Comparison of ENCODE assay signal across 20 cellular contexts in genomic region chr15:80609512-80609946, GRCh38.
DNase-seq lines count a peak whose midpoint lies in the region; ATAC-seq, FAIRE-seq and TF ChIP-seq lines count a peak whose summit lies in the region.
"Had no signal": no experiment of that assay in that cellular context is flagged by ENCODE, and none has a peak within 500 bp of the region (broad histone marks: within the 10 kb centered on the region; RNA-seq: fewer than 3 reads in every experiment).

No MANE protein-coding gene starts in this region.

- no peak overlapping the region for H2BK120ac ChIP-seq in neuronal stem cell (ENCODE audit: low read depth, low read length)

- H3K4me3 Mint-ChIP-seq in MCF 10A (ENCODE audit: unreplicated experiment) = no peak overlapping the region
- H3K4me3 Mint-ChIP-seq: endodermal cell had no signal

- no peaks in the 10 kb centered on the region for H3K9me3 Mint-ChIP-seq in MCF 10A (ENCODE audit: unreplicated experiment)
- H3K9me3 Mint-ChIP-seq: endodermal cell had no signal

- ATAC-seq in GM18502 (IDR thresholded peaks at IDR 0.05; ENCODE audit: poor library complexity, unreplicated experiment) = no peak

- H3K27ac Mint-ChIP-seq in MCF 10A (ENCODE audit: low read depth, unreplicated experiment) = peak overlapping the region; percentile 68
- H3K27ac Mint-ChIP-seq: endodermal cell had no signal

- H3K36me3 ChIP-seq in breast epithelium (no peaks in the 10 kb centered on the region), neuronal stem cell (replicated peaks in 1 of 2; ENCODE audit: control insufficient read depth in 2 of 2, insufficient read depth in 2 of 2, low read length in 2 of 2) (no peaks in the 10 kb centered on the region), small intestine (ENCODE audit: control insufficient read depth in 2 of 2, insufficient read depth in 2 of 2, low read length in 2 of 2) (no peaks in the 10 kb centered on the region)
- H3K36me3 ChIP-seq: brain microvascular endothelial cell, uterus had no signal

- H3K14ac ChIP-seq in neuronal stem cell (ENCODE audit: low read length) = no peak overlapping the region

- H3K27ac ChIP-seq in breast epithelium (peak overlapping the region in 1 of 2 donors; percentile 40), neuronal stem cell (replicated peaks; ENCODE audit: low read length) (no peak overlapping the region), small intestine (ENCODE audit: low read depth in 1 of 2, low read length in 1 of 2) (no peak overlapping the region)
- H3K27ac ChIP-seq: brain microvascular endothelial cell, uterus had no signal

- CTCF ChIA-PET in MCF 10A (lab: Yijun Ruan, JAX) = interaction anchor here (0.6 to 2.3 kb wide), 7 partner anchors 28 to 1027 kb away, joined by 3 to 12 read pairs (median 5); partner anchors contain the start of gene CEMIP

- no peak overlapping the region for H3K18ac ChIP-seq in neuronal stem cell (ENCODE audit: low read length)

- no peak overlapping the region for H4K91ac ChIP-seq in neuronal stem cell (ENCODE audit: low read depth, low read length, poor library complexity)

- no peaks in the 10 kb centered on the region for H3K27me3 Mint-ChIP-seq in MCF 10A (ENCODE audit: insufficient read depth, unreplicated experiment)

- H3K4me3 ChIP-seq in breast epithelium (no peak overlapping the region), fibroblast of mammary gland (ENCODE audit: control insufficient read depth, low read depth, low read length) (no peak overlapping the region), neuronal stem cell (ENCODE audit: low read length in 2 of 2) (no peak overlapping the region), small intestine (ENCODE audit: low read depth in 1 of 2, low read length in 2 of 2) (no peak overlapping the region)
- H3K4me3 ChIP-seq: uterus had no signal

- H3K4me1 ChIP-seq in breast epithelium (no peaks in the 10 kb centered on the region), neuronal stem cell (ENCODE audit: control insufficient read depth in 2 of 2, insufficient read depth in 1 of 2, low read depth in 1 of 2, low read length in 2 of 2) (peaks cover 0 to 2% of the 10 kb centered on the region in 2 donors), small intestine (ENCODE audit: control insufficient read depth in 2 of 2, insufficient read depth in 1 of 2, low read depth in 1 of 2, low read length in 1 of 2) (no peaks in the 10 kb centered on the region)
- H3K4me1 ChIP-seq: uterus had no signal

- no peak overlapping the region for H3K4me2 ChIP-seq in neuronal stem cell (ENCODE audit: insufficient read depth, low read length, poor library complexity, severe bottlenecking)

- no peak overlapping the region for H2BK12ac ChIP-seq in neuronal stem cell (ENCODE audit: low read length)

- DNase-seq in MCF 10A (ENCODE audit: unreplicated experiment) = peak; percentile 75
- DNase-seq in breast epithelium (ENCODE audit: low spot score in 2 of 2) = no peak
- peak; percentile 37 for DNase-seq in fibroblast of mammary gland (ENCODE audit: low read depth)
- DNase-seq in neuronal stem cell (ENCODE audit: low spot score) = no peak
- no peak for DNase-seq in small intestine
- DNase-seq in occipital lobe (lab: John Stamatoyannopoulos, UW) = no peak
- DNase-seq: activated CD4-positive, alpha-beta T cell treated with anti-CD3 and anti-CD28 coated beads for 48 hours; activated effector memory CD4-positive, alpha-beta T cell treated with Interleukin-2 at 50 U/mL for 16 hours; brain microvascular endothelial cell; DND-41; endodermal cell; GOT3; hippocampal formation; mesenchymal stem cell; stimulated activated CD8-positive, alpha-beta memory T cell treated with anti-CD3 and anti-CD28 coated beads, Interleukin-4, amount 100 ng/mL, for 48 hours; SW 1271; uterus had no signal

- POLR2A ChIA-PET in MCF 10A (lab: Yijun Ruan, JAX) = interaction anchor here (0.6 to 4.5 kb wide), 7 partner anchors 10 to 87 kb away, joined by 4 to 35 read pairs (median 11); partner anchors contain the start of gene ABHD17C

- no peak overlapping the region for H2BK15ac ChIP-seq in neuronal stem cell (ENCODE audit: low read length)

- H3K36me3 Mint-ChIP-seq in MCF 10A (ENCODE audit: insufficient read depth, unreplicated experiment) = no peaks in the 10 kb centered on the region

- no peak overlapping the region for H2AK5ac ChIP-seq in neuronal stem cell (ENCODE audit: low read depth, low read length)

- intact Hi-C loops in MCF 10A (cut with micrococcal nuclease) (no loop called here), breast epithelium (cut with DNase I; ENCODE audit: low total_unique reads) (no loop called here)

- peaks cover 24% of the 10 kb centered on the region for H3K4me1 Mint-ChIP-seq in MCF 10A (ENCODE audit: insufficient read depth, unreplicated experiment)

- no peak for FAIRE-seq in small intestine (lab: Jason Lieb, UNC)
- FAIRE-seq: GM12891 had no signal

- H3K9me3 ChIP-seq in breast epithelium (no peaks in the 10 kb centered on the region), neuronal stem cell (replicated peaks in 1 of 2; ENCODE audit: control insufficient read depth in 2 of 2, insufficient read depth in 1 of 2, low read depth in 1 of 2, low read length in 2 of 2) (no peaks in the 10 kb centered on the region), small intestine (ENCODE audit: control insufficient read depth, low read depth) (no peaks in the 10 kb centered on the region)
- H3K9me3 ChIP-seq: uterus had no signal

- H3K27me3 ChIP-seq in breast epithelium (no peaks in the 10 kb centered on the region), neuronal stem cell (ENCODE audit: control insufficient read depth in 3 of 3, insufficient read depth in 3 of 3, low read depth in 1 of 3, low read length in 3 of 3) (peaks cover 0 to 13% (median 0%) of the 10 kb centered on the region in 3 experiments), small intestine (ENCODE audit: control insufficient read depth in 2 of 2, insufficient read depth in 2 of 2, low read length in 2 of 2) (no peaks in the 10 kb centered on the region)
- H3K27me3 ChIP-seq: brain microvascular endothelial cell, uterus had no signal

- H3K4ac ChIP-seq in neuronal stem cell (ENCODE audit: low read length) = no peak overlapping the region

- H3K9ac ChIP-seq in neuronal stem cell (ENCODE audit: low read depth, low read length, poor library complexity) = no peak overlapping the region

- H2BK5ac ChIP-seq in neuronal stem cell (ENCODE audit: low read length) = no peak overlapping the region

- H3K23ac ChIP-seq in neuronal stem cell (ENCODE audit: low read depth, low read length, poor library complexity) = no peak overlapping the region

- TF ChIP-seq CTCF in MCF 10A (IDR thresholded peaks at IDR 0.05; ENCODE audit: unreplicated experiment) (no peak), breast epithelium (IDR thresholded peaks at IDR 0.05) (no peak), fibroblast of mammary gland (conservative IDR thresholded peaks at IDR 0.05; ENCODE audit: control insufficient read depth, insufficient read depth, low read depth, low read length) (no peak)

- BruUV-seq in MCF 10A (replicated peaks; lab: Mats Ljungman, UMichigan) = no TSS peak

- H3K79me1 ChIP-seq in neuronal stem cell (ENCODE audit: low read depth, low read length) = no peaks in the 10 kb centered on the region

- no peak overlapping the region for H4K8ac ChIP-seq in neuronal stem cell (ENCODE audit: low read depth, low read length)

- TF ChIP-seq POLR2A in breast epithelium (IDR thresholded peaks at IDR 0.05) = no peak

- no CpG with 5 or more reads among the region's 4 CpGs for WGBS in neuronal stem cell (ENCODE audit: extremely low coverage in 2 of 2, insufficient read length in 2 of 2, insufficient replicate concordance in 1 of 2), 2 donors
- 36 to 46% (median 44%) methylated on average over 4 of the region's 4 CpGs for WGBS in small intestine, 3 donors

- no peak overlapping the region for H2AFZ ChIP-seq in neuronal stem cell (ENCODE audit: low read length)

TF ChIP-seq in PFSK-1, 5 proteins besides CTCF, POLR2A, EP300 and RAD21:
- TF ChIP-seq FOXP2 (optimal IDR thresholded peaks at IDR 0.05; ENCODE audit: borderline replicate concordance, extremely low read depth, extremely low read length, insufficient read depth) (peak; percentile 51), REST (IDR thresholded peaks at IDR 0.05; ENCODE audit: insufficient read depth in 1 of 2, low read depth in 2 of 2, low read length in 2 of 2) (0 out of 4 replicates have a peak, but pooled peaks of 1 of the 2 experiments have one; percentile 29), SIN3A (IDR thresholded peaks at IDR 0.05; ENCODE audit: borderline replicate concordance, insufficient read depth, low read length) (no peak), POLR2AphosphoS5 (IDR thresholded peaks at IDR 0.05; ENCODE audit: low read depth, low read length) (peak; percentile 18; the same call in 1 of the 2 replicates), TAF1 (IDR thresholded peaks at IDR 0.05; ENCODE audit: borderline replicate concordance, insufficient read depth, low read length) (no peak)

Comparison
In these comparisons a context has a peak if more than half of its experiments do, and no peak if none do; other contexts are left out.
1. DNase-seq: peak in MCF 10A (single experiment) and fibroblast of mammary gland (single experiment); none in breast epithelium (0 of 2), neuronal stem cell (single experiment), small intestine (single experiment) and occipital lobe (single experiment).